ENCODE assay signal across 12 cellular contexts in the genomic region with DNA sequence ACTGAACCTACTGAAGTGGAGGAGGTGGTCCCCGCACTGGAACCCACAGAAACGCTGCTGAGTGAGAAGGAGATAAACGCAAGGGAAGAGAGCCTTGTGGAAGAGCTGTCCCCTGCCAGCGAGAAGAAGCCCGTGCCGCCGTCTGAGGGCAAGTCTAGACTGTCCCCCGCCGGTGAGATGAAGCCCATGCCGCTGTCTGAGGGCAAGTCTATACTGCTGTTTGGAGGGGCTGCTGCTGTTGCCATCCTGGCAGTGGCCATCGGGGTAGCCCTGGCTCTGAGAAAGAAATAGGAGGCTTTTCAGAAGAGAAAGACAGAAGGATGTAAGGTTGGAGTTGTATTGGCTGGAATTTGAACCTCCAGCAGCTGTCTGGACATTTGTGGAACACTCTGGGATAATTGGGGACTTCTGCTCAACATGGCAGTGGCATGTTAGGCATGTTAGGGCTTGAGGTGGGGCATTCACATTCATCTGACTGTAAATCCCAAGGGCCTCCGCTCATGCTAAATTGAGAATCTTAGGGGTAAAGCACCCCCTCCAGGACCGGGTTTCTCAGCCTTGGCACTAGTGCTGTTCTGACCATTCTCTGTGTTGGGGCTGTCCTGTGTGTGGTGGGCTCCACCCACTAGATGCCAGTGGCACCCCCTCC. TPM values are rescaled to one million over a fixed set of nuclear protein-coding genes. Genes with fewer than 3 reads are reported as not detected.
DNase-seq lines count a peak whose midpoint lies in the region; ATAC-seq lines count a peak whose summit lies in the region.
"Had no signal": no experiment of that assay in that cellular context is flagged by ENCODE, and none has a peak within 500 bp of the region (broad histone marks: within the 10 kb centered on the region; RNA-seq: fewer than 3 reads in every experiment).

No MANE protein-coding gene starts in this region.

- WGBS in mesendoderm (ENCODE audit: extremely low coverage, insufficient coverage, low lambda C conversion rate) = no CpG with 5 or more reads among the region's 13 CpGs

- H3K79me1 ChIP-seq in mesendoderm (ENCODE audit: low read length) = no peaks in the 10 kb centered on the region

- no peak for DNase-seq in stimulated activated naive CD8-positive, alpha-beta T cell treated with anti-CD3 and anti-CD28 coated beads, Interleukin-15, Interleukin-2, amounts not matched to agents 100 U/mL and 50 U/mL, for 24 hours
- DNase-seq in stimulated activated naive CD8-positive, alpha-beta T cell treated with anti-CD3 and anti-CD28 coated beads, Interleukin-15, amount 100 ng/mL, for 72 hours = no peak
- DNase-seq in activated naive CD8-positive, alpha-beta T cell treated with anti-CD3 and anti-CD28 coated beads, Interleukin-2, amount 10 ng/mL, durations not matched to agents 7 days and 5 days = no peak
- DNase-seq in myocyte (ENCODE audit: low read depth) (peak; percentile 85), mesendoderm (no peak), DMS53 (lab: John Stamatoyannopoulos, UW) (no peak)
- DNase-seq in activated CD8-positive, alpha-beta memory T cell treated with anti-CD3 and anti-CD28 coated beads, Interleukin-2, amount 50 U/mL, for 4 hours = no peak
- DNase-seq: nucleus accumbens, SHP77 treated with DMSO at 0.1 percent for 48 hours had no signal

- no peak overlapping the region for H3K27ac ChIP-seq in mesendoderm (ENCODE audit: low read depth, low read length)
- H3K27ac ChIP-seq: epithelial cell of prostate had no signal

- H3K18ac ChIP-seq in mesendoderm (ENCODE audit: low read length) = no peak overlapping the region

- H3K27ac Mint-ChIP-seq in stimulated activated naive CD8-positive, alpha-beta T cell treated with anti-CD3 and anti-CD28 coated beads, Interleukin-15, amount 100 ng/mL, for 72 hours = peak overlapping the region in 1 of 2 donors; percentile 72
- H3K27ac Mint-ChIP-seq in activated naive CD8-positive, alpha-beta T cell treated with anti-CD3 and anti-CD28 coated beads, Interleukin-2, amount 10 ng/mL, durations not matched to agents 7 days and 5 days = peak overlapping the region; percentile 28

- H2AK5ac ChIP-seq in mesendoderm (ENCODE audit: low read length) = no peak overlapping the region

- no peak overlapping the region for H3K56ac ChIP-seq in mesendoderm (ENCODE audit: low read length)

- no peaks in the 10 kb centered on the region for H3K4me1 ChIP-seq in mesendoderm (ENCODE audit: control insufficient read depth, low read depth, low read length)

- H3K4me1 Mint-ChIP-seq in stimulated activated naive CD8-positive, alpha-beta T cell treated with anti-CD3 and anti-CD28 coated beads, Interleukin-15, amount 100 ng/mL, for 72 hours = peaks cover 11% of the 10 kb centered on the region
- H3K4me1 Mint-ChIP-seq in activated naive CD8-positive, alpha-beta T cell treated with anti-CD3 and anti-CD28 coated beads, Interleukin-2, amount 10 ng/mL, durations not matched to agents 7 days and 5 days = peaks cover 10% of the 10 kb centered on the region

- no peak overlapping the region for H3K4me3 Mint-ChIP-seq in stimulated activated naive CD8-positive, alpha-beta T cell treated with anti-CD3 and anti-CD28 coated beads, Interleukin-15, amount 100 ng/mL, for 72 hours
- no peak overlapping the region for H3K4me3 Mint-ChIP-seq in activated naive CD8-positive, alpha-beta T cell treated with anti-CD3 and anti-CD28 coated beads, Interleukin-2, amount 10 ng/mL, durations not matched to agents 7 days and 5 days
- H3K4me3 Mint-ChIP-seq: activated naive CD4-positive, alpha-beta T cell treated with anti-CD3 and anti-CD28 coated beads, Interleukin-2, amount 10 ng/mL, durations not matched to agents 7 days and 5 days had no signal

- H2BK5ac ChIP-seq in mesendoderm (ENCODE audit: low read length) = no peak overlapping the region

- H3K9me3 Mint-ChIP-seq in stimulated activated naive CD8-positive, alpha-beta T cell treated with anti-CD3 and anti-CD28 coated beads, Interleukin-15, amount 100 ng/mL, for 72 hours = no peaks in the 10 kb centered on the region
- no peaks in the 10 kb centered on the region for H3K9me3 Mint-ChIP-seq in activated naive CD8-positive, alpha-beta T cell treated with anti-CD3 and anti-CD28 coated beads, Interleukin-2, amount 10 ng/mL, durations not matched to agents 7 days and 5 days
- H3K9me3 Mint-ChIP-seq: activated naive CD4-positive, alpha-beta T cell treated with anti-CD3 and anti-CD28 coated beads, Interleukin-2, amount 10 ng/mL, durations not matched to agents 7 days and 5 days had no signal

- no peak overlapping the region for H3K4me3 ChIP-seq in mesendoderm (ENCODE audit: low read length)

- no peak overlapping the region for H4K8ac ChIP-seq in mesendoderm (ENCODE audit: low read depth, low read length)

- H3K4ac ChIP-seq in mesendoderm (ENCODE audit: low read depth, low read length) = no peak overlapping the region

- POLR2A ChIA-PET in activated naive CD8-positive, alpha-beta T cell treated with anti-CD3 and anti-CD28 coated beads, Interleukin-2, amount 10 ng/mL, durations not matched to agents 7 days and 5 days (lab: Charles Lee) = no interaction called here

- no peak overlapping the region for H4K5ac ChIP-seq in mesendoderm (ENCODE audit: low read length)

- peak; percentile 14 for ATAC-seq in stimulated activated naive CD8-positive, alpha-beta T cell treated with anti-CD3 and anti-CD28 coated beads, Interleukin-15, Interleukin-2, amounts not matched to agents 100 U/mL and 50 U/mL, for 24 hours
- no peak for ATAC-seq in stimulated activated naive CD8-positive, alpha-beta T cell treated with anti-CD3 and anti-CD28 coated beads, Interleukin-15, amount 100 ng/mL, for 72 hours
- ATAC-seq in activated naive CD8-positive, alpha-beta T cell treated with anti-CD3 and anti-CD28 coated beads, Interleukin-2, amount 10 ng/mL, durations not matched to agents 7 days and 5 days (ENCODE audit: low read depth) = no peak
- ATAC-seq in HG02642 (IDR thresholded peaks at IDR 0.05; ENCODE audit: poor library complexity, unreplicated experiment) = no peak

- no peaks in the 10 kb centered on the region for H3K79me2 ChIP-seq in mesendoderm (ENCODE audit: control insufficient read depth, insufficient read depth, low read length)

- no peak overlapping the region for H2BK120ac ChIP-seq in mesendoderm (ENCODE audit: low read depth, low read length)

- H3K27me3 ChIP-seq in mesendoderm (ENCODE audit: insufficient read depth, low read length, poor library complexity) = no peaks in the 10 kb centered on the region

- H3K9ac ChIP-seq in mesendoderm (ENCODE audit: low read length) = no peak overlapping the region

- H2BK15ac ChIP-seq in mesendoderm (replicated peaks; ENCODE audit: low read depth) = no peak overlapping the region

- H3K36me3 ChIP-seq in mesendoderm (ENCODE audit: control insufficient read depth, insufficient read depth, low read length) = peaks cover 3% of the 10 kb centered on the region

- H3K36me3 Mint-ChIP-seq in activated naive CD8-positive, alpha-beta T cell treated with anti-CD3 and anti-CD28 coated beads, Interleukin-2, amount 10 ng/mL, durations not matched to agents 7 days and 5 days = peaks cover 11% of the 10 kb centered on the region

- no peaks in the 10 kb centered on the region for H3K27me3 Mint-ChIP-seq in stimulated activated naive CD8-positive, alpha-beta T cell treated with anti-CD3 and anti-CD28 coated beads, Interleukin-15, amount 100 ng/mL, for 72 hours
- H3K27me3 Mint-ChIP-seq in activated naive CD8-positive, alpha-beta T cell treated with anti-CD3 and anti-CD28 coated beads, Interleukin-2, amount 10 ng/mL, durations not matched to agents 7 days and 5 days = no peaks in the 10 kb centered on the region
- H3K27me3 Mint-ChIP-seq: activated naive CD4-positive, alpha-beta T cell treated with anti-CD3 and anti-CD28 coated beads, Interleukin-2, amount 10 ng/mL, durations not matched to agents 7 days and 5 days had no signal

- H3K4me2 ChIP-seq in mesendoderm (ENCODE audit: low read length) = no peak overlapping the region

- no peak overlapping the region for H3K23ac ChIP-seq in mesendoderm (ENCODE audit: low read length)

RNA-seq across cellular contexts. Expression of gene BID, which starts 46.9 kb away (rescaled TPM):
- 10 to 100 TPM; 33.6 to 35.6 TPM for total RNA-seq in activated naive CD8-positive, alpha-beta T cell treated with anti-CD3 and anti-CD28 coated beads, Interleukin-2, amount 10 ng/mL, durations not matched to agents 7 days and 5 days
- 44.6 and 62.7 TPM in 2 replicates for total RNA-seq in myocyte
- 33.1 TPM for polyA plus RNA-seq in myocyte (2012)
- polyA plus RNA-seq in mesendoderm (2013, experiment 1 of 2) = 59.6 TPM
- 60.0 TPM for polyA plus RNA-seq in mesendoderm (2013, experiment 2 of 2)
